In the genomic region with DNA sequence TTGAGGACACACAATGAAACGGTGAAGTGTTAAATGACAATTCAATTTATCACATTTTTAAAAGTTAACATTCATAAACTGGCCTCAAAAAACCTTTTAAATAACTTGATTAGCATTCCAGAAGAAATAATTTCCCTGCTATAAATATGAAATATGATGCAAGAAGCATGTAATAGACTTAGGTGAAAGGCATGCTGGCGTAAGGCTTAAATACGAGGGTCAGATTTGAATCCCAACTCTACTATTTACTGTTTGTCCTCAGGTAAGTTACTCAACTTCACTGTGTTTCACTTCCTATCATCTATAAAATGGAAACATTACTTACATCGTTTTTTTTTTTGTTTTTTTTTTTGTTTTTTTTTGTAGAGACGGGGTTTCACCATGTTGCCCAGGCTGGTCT, we compare ENCODE assay signal across 24 cellular contexts.
"Had no signal": no experiment of that assay in that cellular context is flagged by ENCODE, and none has a peak within 500 bp of the region (broad histone marks: within the 10 kb centered on the region; RNA-seq: fewer than 3 reads in every experiment).

No MANE protein-coding gene starts in this region.

- H3K4me2 ChIP-seq: smooth muscle cell had no signal

- H3K36me3 ChIP-seq: ovary had no signal

- DNase-seq: hypothalamus; islet precursor cell; left ventricle myocardium inferior; midbrain; mucosa of descending colon; naive thymus-derived CD4-positive, alpha-beta T cell; ovary; right lobe of liver; stimulated activated CD4-positive, alpha-beta T cell treated with anti-CD3 and anti-CD28 coated beads, Interleukin-1b, Interleukin-23, amount 100 ng/mL, for 48 hours; stimulated activated CD4-positive, alpha-beta T cell treated with anti-CD3 and anti-CD28 coated beads, Interleukin-2, amount 100 ng/mL, for 48 hours; stimulated activated CD4-positive, alpha-beta T cell treated with anti-CD3 and anti-CD28 coated beads, Interleukin-4, amount 100 ng/mL, for 4 hours; stimulated activated CD8-positive, alpha-beta memory T cell treated with anti-CD3 and anti-CD28 coated beads, Interleukin-4, amount 100 ng/mL, for 48 hours; stimulated activated naive B cell treated with anti-CD40 and anti-IgM and Interleukin-4, amounts not matched to agents 10 μg/mL and 1 μg/mL and 100 μg/mL, for 72 hours; stimulated activated naive CD8-positive, alpha-beta T cell treated with anti-CD3 and anti-CD28 coated beads, Interleukin-15, Interleukin-2, amounts not matched to agents 100 U/mL and 50 U/mL, for 24 hours; stomach; testis; thyroid gland; transverse colon; upper lobe of left lung had no signal

- H3K4me1 ChIP-seq: left ventricle myocardium inferior, right atrium auricular region, stomach, testis, thyroid gland, transverse colon, upper lobe of left lung, vagina had no signal

- H3K27ac ChIP-seq: left ventricle myocardium inferior, ovary, right atrium auricular region, right lobe of liver, stomach, testis, thyroid gland, transverse colon, upper lobe of left lung, vagina had no signal

- ATAC-seq: mucosa of descending colon; naive thymus-derived CD4-positive, alpha-beta T cell; natural killer cell treated with Interleukin-12 subunit alpha and Interleukin-12 subunit beta and Interleukin-15 and Interleukin-18, amount 100 ng/mL, for 72 hours; stimulated activated naive B cell treated with anti-CD40 and anti-IgM and Interleukin-4, amounts not matched to agents 10 μg/mL and 1 μg/mL and 100 μg/mL, for 72 hours; stimulated activated naive CD8-positive, alpha-beta T cell treated with anti-CD3 and anti-CD28 coated beads, Interleukin-15, Interleukin-2, amounts not matched to agents 100 U/mL and 50 U/mL, for 24 hours had no signal

- H3K9me3 ChIP-seq: left ventricle myocardium inferior, mucosa of descending colon, ovary, right atrium auricular region, right lobe of liver, stomach, testis, thyroid gland, transverse colon, upper lobe of left lung, vagina had no signal

- H3K4me3 ChIP-seq: left ventricle myocardium inferior, lung, mucosa of descending colon, ovary, right atrium auricular region, right lobe of liver, smooth muscle cell, stomach, testis, thyroid gland, transverse colon, upper lobe of left lung, vagina had no signal

- H3K27me3 ChIP-seq: ovary, right atrium auricular region, right lobe of liver, stomach, testis, thyroid gland, transverse colon, upper lobe of left lung, vagina had no signal
